In the genomic region with DNA sequence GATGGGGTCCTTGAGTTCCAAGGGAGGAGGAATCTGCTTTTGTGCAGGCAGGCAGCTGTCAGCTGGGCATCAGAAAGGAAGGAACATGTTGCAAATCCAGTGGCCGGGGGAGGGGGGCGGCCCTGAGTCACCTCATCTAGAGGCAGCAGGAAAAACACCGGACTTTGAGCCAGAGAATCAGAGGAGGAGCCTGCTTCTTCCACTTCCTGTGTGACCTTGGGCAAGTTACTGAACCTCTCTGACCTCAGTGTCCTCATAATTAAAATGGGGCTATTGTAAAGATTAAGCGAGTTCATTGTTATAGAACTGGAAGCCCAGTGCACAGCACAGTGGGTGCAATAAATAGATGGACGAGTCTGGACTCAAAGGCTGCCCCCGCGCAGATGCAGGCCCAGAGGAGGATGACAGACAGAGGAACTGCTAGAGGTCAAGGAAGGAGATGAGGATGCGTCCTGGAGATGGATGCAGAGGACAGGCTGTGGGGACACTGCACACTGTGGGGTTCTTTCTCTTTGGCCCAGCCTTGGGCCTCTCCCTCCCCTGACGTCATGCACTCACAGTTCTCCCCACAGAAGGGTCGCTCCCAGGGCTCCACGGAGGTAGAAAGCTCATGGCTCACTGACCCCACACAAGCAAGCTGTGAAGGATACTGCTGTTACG, we compare ENCODE assay signal across 22 cellular contexts.
A peak's percentile ranks its signal among the peaks of the same experiment; 100 is the strongest.
DNase-seq lines count a peak whose midpoint lies in the region; ATAC-seq and FAIRE-seq lines count a peak whose summit lies in the region.
"Had no signal": no experiment of that assay in that cellular context is flagged by ENCODE, and none has a peak within 500 bp of the region (broad histone marks: within the 10 kb centered on the region; RNA-seq: fewer than 3 reads in every experiment).

No MANE protein-coding gene starts in this region.

- no peak overlapping the region for H3K27ac ChIP-seq in small intestine (ENCODE audit: low read depth in 1 of 2, low read length in 1 of 2)
- H3K27ac ChIP-seq: A549, skin epidermis, upper lobe of left lung had no signal

- H3K36me3 ChIP-seq in small intestine (ENCODE audit: control insufficient read depth in 2 of 2, insufficient read depth in 2 of 2, low read length in 2 of 2), result no peaks in the 10 kb centered on the region
- H3K36me3 ChIP-seq: upper lobe of left lung had no signal

- H3K27me3 ChIP-seq in small intestine (ENCODE audit: control insufficient read depth in 2 of 2, insufficient read depth in 2 of 2, low read length in 2 of 2), result no peaks in the 10 kb centered on the region
- H3K27me3 ChIP-seq: upper lobe of left lung had no signal

- no peak overlapping the region for H3K4me3 Mint-ChIP-seq in T-helper 17 cell
- H3K4me3 Mint-ChIP-seq: activated CD8-positive, alpha-beta T cell treated with anti-CD3 and anti-CD28 coated beads, Interleukin-2, amount 10 ng/mL, durations not matched to agents 7 days and 5 days; activated T-helper 17 cell treated with anti-CD3 and anti-CD28 coated beads, Interleukin-2, amount 50 U/mL, for 72 hours; CD4-positive, CD25-positive, alpha-beta regulatory T cell; IgD-negative memory B cell; immature natural killer cell; stimulated activated memory B cell treated with anti-CD40 and anti-IgM and Interleukin-4, amounts not matched to agents 10 μg/mL and 1 μg/mL and 100 μg/mL, for 72 hours had no signal

- H3K4me3 ChIP-seq in small intestine (ENCODE audit: low read depth in 1 of 2, low read length in 2 of 2), result no peak overlapping the region
- H3K4me3 ChIP-seq: A549, skin epidermis, upper lobe of left lung had no signal

- ATAC-seq in T-helper 17 cell, result no peak
- no peak for ATAC-seq in HG02798 (IDR thresholded peaks at IDR 0.05; ENCODE audit: poor library complexity, unreplicated experiment)
- ATAC-seq in sciatic nerve, result no peak
- ATAC-seq: activated CD8-positive, alpha-beta T cell treated with anti-CD3 and anti-CD28 coated beads, Interleukin-2, amount 10 ng/mL, durations not matched to agents 7 days and 5 days; activated T-helper 17 cell treated with anti-CD3 and anti-CD28 coated beads, Interleukin-2, amount 50 U/mL, for 72 hours; stimulated activated memory B cell treated with anti-CD40 and anti-IgM and Interleukin-4, amounts not matched to agents 10 μg/mL and 1 μg/mL and 100 μg/mL, for 72 hours had no signal

- H3K4me1 ChIP-seq in small intestine (ENCODE audit: control insufficient read depth in 2 of 2, insufficient read depth in 1 of 2, low read depth in 1 of 2, low read length in 1 of 2), result no peaks in the 10 kb centered on the region
- H3K4me1 ChIP-seq: A549 had no signal

- H3K27me3 Mint-ChIP-seq in T-helper 17 cell, result peaks cover 42% of the 10 kb centered on the region

- intact Hi-C loops in sciatic nerve (cut with DNase I), result no loop called here

- H3K9me3 ChIP-seq in T-helper 17 cell (ENCODE audit: control insufficient read depth, low read length, poor library complexity, severe bottlenecking) (no peaks in the 10 kb centered on the region), small intestine (ENCODE audit: control insufficient read depth, low read depth) (no peaks in the 10 kb centered on the region)
- H3K9me3 ChIP-seq: A549, upper lobe of left lung had no signal

- FAIRE-seq in small intestine (lab: Jason Lieb, UNC), result no peak
- FAIRE-seq: A549, endothelial cell of umbilical vein, GM12892 had no signal

- WGBS in small intestine, 3 donors, result 62 to 68% (median 67%) methylated on average over 11 to 12 of the region's 12 CpGs

- peak overlapping the region; percentile 24 for H3K27ac Mint-ChIP-seq in T-helper 17 cell
- H3K27ac Mint-ChIP-seq: activated CD8-positive, alpha-beta T cell treated with anti-CD3 and anti-CD28 coated beads, Interleukin-2, amount 10 ng/mL, durations not matched to agents 7 days and 5 days; activated T-helper 17 cell treated with anti-CD3 and anti-CD28 coated beads, Interleukin-2, amount 50 U/mL, for 72 hours; IgD-negative memory B cell; immature natural killer cell; stimulated activated memory B cell treated with anti-CD40 and anti-IgM and Interleukin-4, amounts not matched to agents 10 μg/mL and 1 μg/mL and 100 μg/mL, for 72 hours had no signal

- DNase-seq in NCI-H82 (lab: John Stamatoyannopoulos, UW) (peak; percentile 21), NCI-H82 treated with DMSO at 0.1 percent for 48 hours (lab: John Stamatoyannopoulos, UW; ENCODE audit: unreplicated experiment) (no peak), T-helper 17 cell (no peak), iPS-NIHi7 (ENCODE audit: extremely low spot score) (peak; percentile 14), small intestine (peak; percentile 26), sciatic nerve (ENCODE audit: low spot score) (no peak)
- DNase-seq in stimulated activated CD8-positive, alpha-beta memory T cell treated with anti-CD3 and anti-CD28 coated beads, Interleukin-4, amount 100 ng/mL, for 48 hours, result no peak
- DNase-seq: activated CD8-positive, alpha-beta T cell treated with anti-CD3 and anti-CD28 coated beads, Interleukin-2, amount 10 ng/mL, durations not matched to agents 7 days and 5 days; CD4-positive, CD25-positive, alpha-beta regulatory T cell; GDM1; immature natural killer cell; NCI-H1048; NCI-H2171 treated with DMSO at 0.1 percent for 48 hours; upper lobe of left lung had no signal

- H3K36me3 Mint-ChIP-seq in T-helper 17 cell (ENCODE audit: low read depth), result no peaks in the 10 kb centered on the region
- H3K36me3 Mint-ChIP-seq: CD4-positive, CD25-positive, alpha-beta regulatory T cell; IgD-negative memory B cell; immature natural killer cell; stimulated activated memory B cell treated with anti-CD40 and anti-IgM and Interleukin-4, amounts not matched to agents 10 μg/mL and 1 μg/mL and 100 μg/mL, for 72 hours had no signal

- H3K4me1 Mint-ChIP-seq in T-helper 17 cell, result peaks cover 6% of the 10 kb centered on the region
- H3K4me1 Mint-ChIP-seq: activated T-helper 17 cell treated with anti-CD3 and anti-CD28 coated beads, Interleukin-2, amount 50 U/mL, for 72 hours; CD4-positive, CD25-positive, alpha-beta regulatory T cell; stimulated activated memory B cell treated with anti-CD40 and anti-IgM and Interleukin-4, amounts not matched to agents 10 μg/mL and 1 μg/mL and 100 μg/mL, for 72 hours had no signal

Comparison
In these comparisons a context has a peak if more than half of its experiments do, and no peak if none do; other contexts are left out.
1. DNase-seq: peak in NCI-H82 (single experiment), iPS-NIHi7 (single experiment) and small intestine (single experiment); none in NCI-H82 treated with DMSO at 0.1 percent for 48 hours (single experiment), T-helper 17 cell (0 of 3), sciatic nerve (single experiment) and stimulated activated CD8-positive, alpha-beta memory T cell treated with anti-CD3 and anti-CD28 coated beads, Interleukin-4, amount 100 ng/mL, for 48 hours (single experiment).